1 cellular context compared by ENCODE assay signal in genomic region chr7:44581426-44581906, GRCh38.
TF ChIP-seq lines count a peak whose summit lies in the region.

No MANE protein-coding gene starts in this region.

TF ChIP-seq in H1, 55 proteins besides CTCF, POLR2A, EP300 and RAD21:
- TF ChIP-seq MAX (IDR thresholded peaks at IDR 0.05) (peak; percentile 86), E2F6 (IDR thresholded peaks at IDR 0.05) (peak; percentile 69), GABPA (IDR thresholded peaks at IDR 0.05; ENCODE audit: borderline replicate concordance, insufficient read depth, low read length) (no peak), SIRT6 (IDR thresholded peaks at IDR 0.05; ENCODE audit: low read length) (no peak), SIN3A (conservative IDR thresholded peaks at IDR 0.05 in 1 of 2, IDR thresholded peaks at IDR 0.05 in 1 of 2; ENCODE audit: low read depth in 1 of 2, low read length in 2 of 2) (0 out of 4 replicates have a peak, but pooled peaks of 1 of the 2 experiments have one; percentile 10), TAF1 (IDR thresholded peaks at IDR 0.05; ENCODE audit: low read depth, low read length) (no peak)
